ENCODE assay signal across 8 cellular contexts in the genomic region with DNA sequence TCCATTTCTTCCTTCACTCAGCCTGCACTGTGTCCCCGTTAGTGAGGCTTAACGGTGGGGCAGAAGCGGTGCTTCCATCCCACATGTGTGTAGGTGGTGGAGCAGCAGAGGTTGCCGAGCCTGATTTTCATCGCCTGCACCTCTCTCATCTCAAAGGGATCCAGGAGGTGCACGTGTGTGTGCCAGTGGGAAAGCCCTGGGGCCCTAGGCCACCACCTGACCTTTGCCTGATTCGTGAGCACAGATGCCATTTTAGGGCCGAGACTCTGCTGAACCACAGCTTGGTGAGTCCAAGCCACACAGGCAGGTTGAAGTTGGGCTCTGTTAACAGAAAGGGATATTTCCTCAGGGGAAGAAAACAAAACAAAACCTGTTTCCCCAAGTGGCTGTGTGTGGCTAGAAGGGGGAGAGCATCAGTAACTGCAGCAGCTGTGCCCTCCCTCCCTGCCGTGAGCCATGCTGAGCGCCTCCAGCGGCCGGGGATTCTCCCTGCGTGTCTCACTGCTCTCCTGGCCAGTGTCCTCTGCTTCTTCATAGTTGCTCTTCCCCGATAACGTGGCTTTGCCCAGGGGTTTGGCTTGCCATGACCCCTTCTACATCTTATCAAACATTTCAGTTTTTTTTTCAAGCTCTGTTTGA.
DNase-seq lines count a peak whose midpoint lies in the region; ATAC-seq and TF ChIP-seq lines count a peak whose summit lies in the region.

No MANE protein-coding gene starts in this region.

- H3K4me1 Mint-ChIP-seq in CD4-positive, alpha-beta memory T cell = peaks cover 15 to 53% (median 35%) of the 10 kb centered on the region in 4 donors
- H3K4me1 Mint-ChIP-seq in endothelial cell (ENCODE audit: unreplicated experiment) = peaks cover 22% of the 10 kb centered on the region
- peaks cover 44% of the 10 kb centered on the region for H3K4me1 Mint-ChIP-seq in stimulated activated memory B cell treated with anti-CD40 and anti-IgM and Interleukin-4, amounts not matched to agents 10 μg/mL and 1 μg/mL and 100 μg/mL, for 72 hours

- no peak for TF ChIP-seq CTCF in endothelial cell (IDR thresholded peaks at IDR 0.05; ENCODE audit: unreplicated experiment)

- no peak overlapping the region for H3K4me3 Mint-ChIP-seq in CD4-positive, alpha-beta memory T cell
- no peak overlapping the region for H3K4me3 Mint-ChIP-seq in endothelial cell (ENCODE audit: unreplicated experiment)
- H3K4me3 Mint-ChIP-seq in stimulated activated memory B cell treated with anti-CD40 and anti-IgM and Interleukin-4, amounts not matched to agents 10 μg/mL and 1 μg/mL and 100 μg/mL, for 72 hours = no peak overlapping the region

- intact Hi-C loops in CD4-positive, alpha-beta memory T cell (cut with micrococcal nuclease) = no loop called here

- H3K27ac ChIP-seq in CD4-positive, alpha-beta memory T cell (ENCODE audit: low read depth, low read length) = no peak overlapping the region
- peak overlapping the region; percentile 37 for H3K27ac ChIP-seq in KOPT-K1 (ENCODE audit: low read depth, low read length, poor library complexity, severe bottlenecking)

- ATAC-seq in GM19395 (IDR thresholded peaks at IDR 0.05; ENCODE audit: unreplicated experiment) = peak; percentile 93
- ATAC-seq in stimulated activated memory B cell treated with anti-CD40 and anti-IgM and Interleukin-4, amounts not matched to agents 10 μg/mL and 1 μg/mL and 100 μg/mL, for 72 hours = peak; percentile 41

- no peaks in the 10 kb centered on the region for H3K27me3 ChIP-seq in CD4-positive, alpha-beta memory T cell (ENCODE audit: insufficient read depth, low read length)

- no peak for DNase-seq in CD4-positive, alpha-beta memory T cell
- DNase-seq in endothelial cell (ENCODE audit: low spot score) = peak; percentile 62
- DNase-seq in HK-2 (ENCODE audit: unreplicated experiment) = no peak
- DNase-seq in ACHN = no peak
- DNase-seq in effector CD4-positive, alpha-beta T cell = no peak

- no peaks in the 10 kb centered on the region for H3K4me1 ChIP-seq in CD4-positive, alpha-beta memory T cell (ENCODE audit: insufficient read depth, low read length)

- no peak overlapping the region for H3K4me3 ChIP-seq in CD4-positive, alpha-beta memory T cell (ENCODE audit: low read length in 2 of 2)

- H3K27me3 Mint-ChIP-seq in CD4-positive, alpha-beta memory T cell = no peaks in the 10 kb centered on the region
- peaks cover 9% of the 10 kb centered on the region for H3K27me3 Mint-ChIP-seq in endothelial cell (ENCODE audit: unreplicated experiment)
- H3K27me3 Mint-ChIP-seq in stimulated activated memory B cell treated with anti-CD40 and anti-IgM and Interleukin-4, amounts not matched to agents 10 μg/mL and 1 μg/mL and 100 μg/mL, for 72 hours = no peaks in the 10 kb centered on the region

- H3K27ac Mint-ChIP-seq in CD4-positive, alpha-beta memory T cell = peak overlapping the region in 5 of 7 donors; percentile 25 to 74 (median 31)
- H3K27ac Mint-ChIP-seq in endothelial cell (ENCODE audit: unreplicated experiment) = peak overlapping the region; percentile 52
- H3K27ac Mint-ChIP-seq in stimulated activated memory B cell treated with anti-CD40 and anti-IgM and Interleukin-4, amounts not matched to agents 10 μg/mL and 1 μg/mL and 100 μg/mL, for 72 hours = peak overlapping the region; percentile 62

- CTCF ChIA-PET in CD4-positive, alpha-beta memory T cell (lab: Charles Lee; ENCODE audit: partially characterized antibody) = interaction anchor here (0.9 to 2.3 kb wide), 4 partner anchors 15 to 116 kb away, joined by 3 to 6 read pairs (median 4); no protein-coding TSS in a partner anchor

- peaks cover 26 to 30% of the 10 kb centered on the region in 2 donors for H3K36me3 Mint-ChIP-seq in CD4-positive, alpha-beta memory T cell
- H3K36me3 Mint-ChIP-seq in endothelial cell (ENCODE audit: low read depth, unreplicated experiment) = peaks cover 7% of the 10 kb centered on the region
- peaks cover 32% of the 10 kb centered on the region for H3K36me3 Mint-ChIP-seq in stimulated activated memory B cell treated with anti-CD40 and anti-IgM and Interleukin-4, amounts not matched to agents 10 μg/mL and 1 μg/mL and 100 μg/mL, for 72 hours

- POLR2A ChIA-PET in CD4-positive, alpha-beta memory T cell (lab: Charles Lee; ENCODE audit: partially characterized antibody) = interaction anchor here (2.0 kb wide), 1 partner anchor 93 kb away, joined by 5 read pairs; no protein-coding TSS in a partner anchor

- H3K9me3 ChIP-seq in CD4-positive, alpha-beta memory T cell (ENCODE audit: control insufficient read depth in 1 of 2, low read length in 2 of 2) = no peaks in the 10 kb centered on the region
- no peaks in the 10 kb centered on the region for H3K9me3 ChIP-seq in KOPT-K1 (ENCODE audit: insufficient read depth, low read length, poor library complexity, severe bottlenecking)

- peaks cover 5% of the 10 kb centered on the region for H3K36me3 ChIP-seq in CD4-positive, alpha-beta memory T cell (ENCODE audit: insufficient read depth, low read length)
- H3K36me3 ChIP-seq in KOPT-K1 (ENCODE audit: insufficient read depth, low read length) = peaks cover 17% of the 10 kb centered on the region

- in situ Hi-C loops in ACHN (cut with HindIII; ENCODE audit: low pct_ligation_motif_present, low pct_unique_long_range_greater_than_20kb, low sequenced_read_pairs) = no loop called here

- H3K9me3 Mint-ChIP-seq in CD4-positive, alpha-beta memory T cell = peaks cover 0 to 3% (median 0%) of the 10 kb centered on the region in 8 donors
- H3K9me3 Mint-ChIP-seq in endothelial cell (ENCODE audit: unreplicated experiment) = no peaks in the 10 kb centered on the region
- peaks cover 4% of the 10 kb centered on the region for H3K9me3 Mint-ChIP-seq in stimulated activated memory B cell treated with anti-CD40 and anti-IgM and Interleukin-4, amounts not matched to agents 10 μg/mL and 1 μg/mL and 100 μg/mL, for 72 hours
